19 cellular contexts compared by ENCODE assay signal in the genomic region with DNA sequence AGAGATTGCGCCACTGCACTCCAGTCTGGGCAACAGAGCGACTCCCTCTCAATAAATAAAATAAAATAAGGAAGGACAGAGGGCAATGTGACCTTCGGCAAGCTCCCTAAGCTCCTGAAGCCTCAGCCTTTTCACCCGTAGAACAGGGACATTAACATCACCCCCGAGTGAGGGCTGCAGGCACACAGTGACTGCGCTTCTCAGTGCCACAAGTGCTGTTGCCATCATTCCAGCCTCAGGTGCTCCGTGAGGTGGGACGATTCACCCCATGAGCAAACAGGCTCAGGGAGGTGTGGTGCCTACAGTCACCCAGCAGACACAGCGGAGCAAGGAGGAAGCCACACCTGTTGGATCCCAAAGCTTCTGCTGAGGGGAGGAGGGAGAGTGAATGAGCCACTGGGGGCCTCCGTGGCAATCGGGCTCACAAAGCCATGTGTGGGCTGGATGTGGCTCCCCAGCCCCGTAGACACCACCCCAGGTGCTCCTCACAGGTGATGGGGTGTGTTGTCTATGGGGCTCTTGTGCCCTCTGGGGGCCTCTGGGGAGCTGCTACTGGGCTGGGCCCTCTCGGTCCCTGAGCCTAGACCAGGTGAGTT.
"Had no signal": no experiment of that assay in that cellular context is flagged by ENCODE, and none has a peak within 500 bp of the region (broad histone marks: within the 10 kb centered on the region; RNA-seq: fewer than 3 reads in every experiment).

No MANE protein-coding gene starts in this region.

- ATAC-seq: activated CD8-positive, alpha-beta T cell treated with anti-CD3 and anti-CD28 coated beads for 36 hours; activated naive CD8-positive, alpha-beta T cell treated with anti-CD3 and anti-CD28 coated beads, Interleukin-2, amount 50 U/mL, for 24 hours; effector memory CD8-positive, alpha-beta T cell; gastrocnemius medialis; SK-N-SH treated with all-trans-retinoic acid at 6 μM for 48 hours; T-helper 17 cell had no signal

- DNase-seq: activated CD4-positive, alpha-beta T cell treated with anti-CD3 and anti-CD28 coated beads for 4 hours; activated CD8-positive, alpha-beta memory T cell treated with anti-CD3 and anti-CD28 coated beads, Interleukin-2, amount 50 U/mL, for 4 hours; activated CD8-positive, alpha-beta T cell treated with anti-CD3 and anti-CD28 coated beads for 36 hours; activated gamma-delta T cell treated with Interleukin-2 at 50 U/mL for 16 hours; activated naive CD8-positive, alpha-beta T cell treated with anti-CD3 and anti-CD28 coated beads, Interleukin-2, amount 50 U/mL, for 24 hours; activated T-cell treated with anti-CD3 and anti-CD28 coated beads, Interleukin-2, amount 50 U/mL, for 48 hours; cerebellar nuclear complex; dermis blood vessel endothelial cell; effector memory CD8-positive, alpha-beta T cell; gastrocnemius medialis; heart right ventricle; mammary epithelial cell; naive B cell; posterior cingulate gyrus; stomach; T-helper 17 cell had no signal

- H3K4me3 Mint-ChIP-seq: activated CD8-positive, alpha-beta T cell treated with anti-CD3 and anti-CD28 coated beads for 36 hours; activated naive CD8-positive, alpha-beta T cell treated with anti-CD3 and anti-CD28 coated beads, Interleukin-2, amount 50 U/mL, for 24 hours; effector memory CD8-positive, alpha-beta T cell; naive B cell; T-helper 17 cell had no signal

- H3K27ac Mint-ChIP-seq: activated CD8-positive, alpha-beta T cell treated with anti-CD3 and anti-CD28 coated beads for 36 hours; activated naive CD8-positive, alpha-beta T cell treated with anti-CD3 and anti-CD28 coated beads, Interleukin-2, amount 50 U/mL, for 24 hours; effector memory CD8-positive, alpha-beta T cell; T-helper 17 cell had no signal

- H3K9me3 Mint-ChIP-seq: activated CD8-positive, alpha-beta T cell treated with anti-CD3 and anti-CD28 coated beads for 36 hours; activated naive CD8-positive, alpha-beta T cell treated with anti-CD3 and anti-CD28 coated beads, Interleukin-2, amount 50 U/mL, for 24 hours; effector memory CD8-positive, alpha-beta T cell; naive B cell had no signal

- H3K27me3 Mint-ChIP-seq: T-helper 17 cell had no signal

- H3K36me3 Mint-ChIP-seq: naive B cell had no signal

- H3K4me3 ChIP-seq: gastrocnemius medialis, heart right ventricle, smooth muscle cell, stomach, thoracic aorta had no signal
